ENCODE assay signal across 8 cellular contexts in genomic region chr16:66961065-66961744, GRCh38. TPM values are rescaled to one million over a fixed set of nuclear protein-coding genes. Genes with fewer than 3 reads are reported as not detected.
DNase-seq lines count a peak whose midpoint lies in the region; ATAC-seq and TF ChIP-seq lines count a peak whose summit lies in the region.

TSS of gene CES3 (plus strand) at chr16:66961266. CDS start at chr16:66961308, 42 bp downstream.

- DNase-seq in CD8-positive, alpha-beta memory T cell = peak; percentile 18 to 56 (median 21)
- peak; percentile 88 for DNase-seq in HuH-7 (ENCODE audit: low spot score)
- peak; percentile 27 for DNase-seq in Panc1 (ENCODE audit: low read depth, low spot score)
- peak; percentile 66 for DNase-seq in activated T-helper 2 cell treated with anti-CD3 and anti-CD28 coated beads, Interferon-gamma antibody, Interleukin-2, Interleukin-4, amounts not matched to agents 10 μg/mL and 5 μg/mL and 100 μg/mL, durations not matched to agents 14 hours and 24 hours and 36 hours (ENCODE audit: low spot score)
- DNase-seq in head of caudate nucleus = peak; percentile 31 to 84 (median 70)
- DNase-seq in progenitor cell of endocrine pancreas (ENCODE audit: low spot score, unreplicated experiment) = peak; percentile 60
- DNase-seq in mucosa of gallbladder (ENCODE audit: low spot score) = no peak

- H3K4me3 Mint-ChIP-seq in CD8-positive, alpha-beta memory T cell = no peak within 1 kb of the TSS
- peak within 1 kb of the TSS; percentile 82 for H3K4me3 Mint-ChIP-seq in activated T-helper 2 cell treated with anti-CD3 and anti-CD28 coated beads, Interferon-gamma antibody, Interleukin-2, Interleukin-4, amounts not matched to agents 10 μg/mL and 5 μg/mL and 100 μg/mL, durations not matched to agents 14 hours and 24 hours and 36 hours (ENCODE audit: low read depth)
- peak within 1 kb of the TSS; percentile 66 for H3K4me3 Mint-ChIP-seq in progenitor cell of endocrine pancreas (ENCODE audit: low read depth)

- no peaks in the 10 kb centered on the region for H3K9me3 ChIP-seq in CD8-positive, alpha-beta memory T cell (ENCODE audit: low read length)
- H3K9me3 ChIP-seq in Panc1 (ENCODE audit: control insufficient read depth, insufficient read depth, low read depth, low read length) = no peaks in the 10 kb centered on the region

- no TSS peak for BruUV-seq in Panc1 (replicated peaks; lab: Mats Ljungman, UMichigan)

- no peaks in the 10 kb centered on the region for H3K27me3 ChIP-seq in CD8-positive, alpha-beta memory T cell (ENCODE audit: insufficient read depth, low read length, poor library complexity, severe bottlenecking)
- no peaks in the 10 kb centered on the region for H3K27me3 ChIP-seq in Panc1 (ENCODE audit: control insufficient read depth, insufficient read depth, low read length)

- H3K27ac ChIP-seq in CD8-positive, alpha-beta memory T cell (ENCODE audit: low read depth, low read length) = peak within 1 kb of the TSS; percentile 24
- H3K27ac ChIP-seq in Panc1 (ENCODE audit: low read length) = no peak within 1 kb of the TSS

- H3K9me3 Mint-ChIP-seq in CD8-positive, alpha-beta memory T cell = no peaks in the 10 kb centered on the region
- no peaks in the 10 kb centered on the region for H3K9me3 Mint-ChIP-seq in activated T-helper 2 cell treated with anti-CD3 and anti-CD28 coated beads, Interferon-gamma antibody, Interleukin-2, Interleukin-4, amounts not matched to agents 10 μg/mL and 5 μg/mL and 100 μg/mL, durations not matched to agents 14 hours and 24 hours and 36 hours
- no peaks in the 10 kb centered on the region for H3K9me3 Mint-ChIP-seq in progenitor cell of endocrine pancreas (ENCODE audit: low read depth)

- peaks cover 0 to 6% (median 2%) of the 10 kb centered on the region in 3 donors for H3K4me1 Mint-ChIP-seq in CD8-positive, alpha-beta memory T cell
- peaks cover 21% of the 10 kb centered on the region for H3K4me1 Mint-ChIP-seq in activated T-helper 2 cell treated with anti-CD3 and anti-CD28 coated beads, Interferon-gamma antibody, Interleukin-2, Interleukin-4, amounts not matched to agents 10 μg/mL and 5 μg/mL and 100 μg/mL, durations not matched to agents 14 hours and 24 hours and 36 hours (ENCODE audit: low read depth)
- H3K4me1 Mint-ChIP-seq in progenitor cell of endocrine pancreas (ENCODE audit: low read depth) = peaks cover 2% of the 10 kb centered on the region

- no peaks in the 10 kb centered on the region for H3K4me1 ChIP-seq in CD8-positive, alpha-beta memory T cell (ENCODE audit: insufficient read depth, low read length)
- H3K4me1 ChIP-seq in Panc1 (ENCODE audit: control insufficient read depth, insufficient read depth, low read length) = no peaks in the 10 kb centered on the region

- TF ChIP-seq CTCF in Panc1 (IDR thresholded peaks at IDR 0.05) (peak; percentile 84), progenitor cell of endocrine pancreas (IDR thresholded peaks at IDR 0.05; ENCODE audit: unreplicated experiment) (peak; percentile 91)

- no peaks in the 10 kb centered on the region for H3K36me3 Mint-ChIP-seq in CD8-positive, alpha-beta memory T cell
- no peaks in the 10 kb centered on the region for H3K36me3 Mint-ChIP-seq in activated T-helper 2 cell treated with anti-CD3 and anti-CD28 coated beads, Interferon-gamma antibody, Interleukin-2, Interleukin-4, amounts not matched to agents 10 μg/mL and 5 μg/mL and 100 μg/mL, durations not matched to agents 14 hours and 24 hours and 36 hours (ENCODE audit: low read depth)
- H3K36me3 Mint-ChIP-seq in progenitor cell of endocrine pancreas (ENCODE audit: insufficient read depth) = no peaks in the 10 kb centered on the region

- peaks cover 7 to 14% of the 10 kb centered on the region in 2 donors for H3K27me3 Mint-ChIP-seq in CD8-positive, alpha-beta memory T cell
- H3K27me3 Mint-ChIP-seq in activated T-helper 2 cell treated with anti-CD3 and anti-CD28 coated beads, Interferon-gamma antibody, Interleukin-2, Interleukin-4, amounts not matched to agents 10 μg/mL and 5 μg/mL and 100 μg/mL, durations not matched to agents 14 hours and 24 hours and 36 hours (ENCODE audit: low read depth) = no peaks in the 10 kb centered on the region
- peaks cover 32% of the 10 kb centered on the region for H3K27me3 Mint-ChIP-seq in progenitor cell of endocrine pancreas

- no peaks in the 10 kb centered on the region for H3K36me3 ChIP-seq in CD8-positive, alpha-beta memory T cell (ENCODE audit: insufficient read depth, low read length)
- no peaks in the 10 kb centered on the region for H3K36me3 ChIP-seq in Panc1 (ENCODE audit: control insufficient read depth, insufficient read depth, low read length)

- intact Hi-C loops in Panc1 (cut with micrococcal nuclease; ENCODE audit: unreplicated experiment) (no loop called here), head of caudate nucleus (cut with DNase I) (loop anchor here (10.0 kb wide), 1 partner anchor 64 kb away; the partner anchor contains the start of gene CBFB)
- intact Hi-C loops in activated T-helper 2 cell treated with anti-CD3 and anti-CD28 coated beads, Interferon-gamma antibody, Interleukin-2, Interleukin-4, amounts not matched to agents 10 μg/mL and 5 μg/mL and 100 μg/mL, durations not matched to agents 14 hours and 24 hours and 36 hours (cut with micrococcal nuclease) = loop anchor here (10.0 kb wide), 1 partner anchor 56 kb away; no protein-coding TSS in a partner anchor

- H3K27ac Mint-ChIP-seq in CD8-positive, alpha-beta memory T cell = peak within 1 kb of the TSS in 2 of 8 donors; percentile 3 to 47
- H3K27ac Mint-ChIP-seq in activated T-helper 2 cell treated with anti-CD3 and anti-CD28 coated beads, Interferon-gamma antibody, Interleukin-2, Interleukin-4, amounts not matched to agents 10 μg/mL and 5 μg/mL and 100 μg/mL, durations not matched to agents 14 hours and 24 hours and 36 hours = peak within 1 kb of the TSS; percentile 81
- no peak within 1 kb of the TSS for H3K27ac Mint-ChIP-seq in progenitor cell of endocrine pancreas

- peak; percentile 76 for ATAC-seq in GM19395 (IDR thresholded peaks at IDR 0.05; ENCODE audit: unreplicated experiment)
- peak; percentile 95 for ATAC-seq in Panc1

- POLR2A ChIA-PET in CD8-positive, alpha-beta memory T cell (lab: Charles Lee) = no interaction called here
- POLR2A ChIA-PET in Panc1 (lab: Charles Lee) = no interaction called here

- H3K4me3 ChIP-seq in CD8-positive, alpha-beta memory T cell (ENCODE audit: low read length) = no peak within 1 kb of the TSS
- H3K4me3 ChIP-seq in Panc1 (ENCODE audit: low read depth in 2 of 2, low read length in 2 of 2) = no peak within 1 kb of the TSS

- in situ Hi-C loops in Panc1 (cut with HindIII; ENCODE audit: low pct_unique_long_range_greater_than_20kb, low sequenced_read_pairs) = no loop called here

- CTCF ChIA-PET in CD8-positive, alpha-beta memory T cell (lab: Charles Lee) = interaction anchor here (0.6 to 1.2 kb wide), 5 partner anchors 9 to 298 kb away, joined by 3 to 6 read pairs (median 5); no protein-coding TSS in a partner anchor
- CTCF ChIA-PET in Panc1 (lab: Charles Lee) = interaction anchor here (0.6 kb wide), 1 partner anchor 58 kb away, joined by 3 read pairs; no protein-coding TSS in a partner anchor

RNA-seq across cellular contexts. Expression of gene CES3, which starts in this region (rescaled TPM):
- total RNA-seq in CD8-positive, alpha-beta memory T cell = under 1 TPM; 0.16 to 0.24 TPM
- not detected for polyA plus RNA-seq in CD8-positive, alpha-beta memory T cell
- total RNA-seq in Panc1 (2021; ENCODE audit: unreplicated experiment) (not detected), progenitor cell of endocrine pancreas (2.7 and 4.8 TPM in 2 replicates), mucosa of gallbladder (5.2 TPM)
- polyA plus RNA-seq in Panc1 (2012; ENCODE audit: insufficient read length) = 0.21 TPM
- 9.4 and 10.6 TPM in 2 replicates for total RNA-seq in activated T-helper 2 cell treated with anti-CD3 and anti-CD28 coated beads, Interferon-gamma antibody, Interleukin-2, Interleukin-4, amounts not matched to agents 10 μg/mL and 5 μg/mL and 100 μg/mL, durations not matched to agents 14 hours and 24 hours and 36 hours

Comparison
In these comparisons a context has a peak if more than half of its experiments do, and no peak if none do; other contexts are left out.
1. Peak in DNase-seq and H3K27ac ChIP-seq in CD8-positive, alpha-beta memory T cell; RNA of the gene not detected or under 1 TPM.
2. Peak in DNase-seq and ATAC-seq in Panc1; RNA of the gene not detected or under 1 TPM.
3. H3K4me3 Mint-ChIP-seq: peak in activated T-helper 2 cell treated with anti-CD3 and anti-CD28 coated beads, Interferon-gamma antibody, Interleukin-2, Interleukin-4, amounts not matched to agents 10 μg/mL and 5 μg/mL and 100 μg/mL, durations not matched to agents 14 hours and 24 hours and 36 hours (single experiment) and progenitor cell of endocrine pancreas (single experiment); none in CD8-positive, alpha-beta memory T cell (0 of 7).